Comparison of ENCODE assay signal across 15 cellular contexts in genomic region chr6:27208042-27208441, GRCh38. TPM values are rescaled to one million over a fixed set of nuclear protein-coding genes. Genes with fewer than 3 reads are reported as not detected.
DNase-seq lines count a peak whose midpoint lies in the region; ATAC-seq and TF ChIP-seq lines count a peak whose summit lies in the region.
"Had no signal": no experiment of that assay in that cellular context is flagged by ENCODE, and none has a peak within 500 bp of the region (broad histone marks: within the 10 kb centered on the region; RNA-seq: fewer than 3 reads in every experiment).

No MANE protein-coding gene starts in this region.

- H3K36me3 Mint-ChIP-seq in H9 (ENCODE audit: insufficient read depth in 1 of 3, low read depth in 3 of 3) = no peaks in the 10 kb centered on the region
- no peaks in the 10 kb centered on the region for H3K36me3 Mint-ChIP-seq in endodermal cell (ENCODE audit: low read depth)
- no peaks in the 10 kb centered on the region for H3K36me3 Mint-ChIP-seq in activated naive CD8-positive, alpha-beta T cell treated with anti-CD3 and anti-CD28 coated beads, Interleukin-2, amount 50 U/mL, for 24 hours (ENCODE audit: low read depth)
- H3K36me3 Mint-ChIP-seq: CD4-positive, alpha-beta memory T cell had no signal

- no peak for TF ChIP-seq POLR2A in prostate gland (IDR thresholded peaks at IDR 0.05)

- no peak overlapping the region for H3K4me2 ChIP-seq in H9 (ENCODE audit: insufficient read depth, insufficient read length, low read length)
- no peak overlapping the region for H3K4me2 ChIP-seq in mesendoderm (ENCODE audit: low read length)

- H2AFZ ChIP-seq in H9 (ENCODE audit: low read length) = no peak overlapping the region

- no peaks in the 10 kb centered on the region for H3K9me3 ChIP-seq in H9 (ENCODE audit: control insufficient read depth, low read depth, low read length)
- no peaks in the 10 kb centered on the region for H3K9me3 ChIP-seq in endodermal cell (ENCODE audit: control insufficient read depth, low read length)
- no peaks in the 10 kb centered on the region for H3K9me3 ChIP-seq in prostate gland

- no peak overlapping the region for H3K18ac ChIP-seq in H9 (ENCODE audit: insufficient read length, low read depth, low read length)
- H3K18ac ChIP-seq in mesendoderm (ENCODE audit: low read length) = no peak overlapping the region

- H3K27ac Mint-ChIP-seq in H9 (no peak overlapping the region), endodermal cell (no peak overlapping the region)
- no peak overlapping the region for H3K27ac Mint-ChIP-seq in activated naive CD8-positive, alpha-beta T cell treated with anti-CD3 and anti-CD28 coated beads, Interleukin-2, amount 50 U/mL, for 24 hours
- H3K27ac Mint-ChIP-seq: CD4-positive, alpha-beta memory T cell had no signal

- H3K9me3 Mint-ChIP-seq in H9 = no peaks in the 10 kb centered on the region; a peak in 1 of 5 replicates
- no peaks in the 10 kb centered on the region for H3K9me3 Mint-ChIP-seq in endodermal cell
- no peaks in the 10 kb centered on the region for H3K9me3 Mint-ChIP-seq in activated naive CD8-positive, alpha-beta T cell treated with anti-CD3 and anti-CD28 coated beads, Interleukin-2, amount 50 U/mL, for 24 hours

- no peak overlapping the region for H2BK120ac ChIP-seq in H9 (ENCODE audit: low read depth, low read length, poor library complexity, severe bottlenecking)
- H2BK120ac ChIP-seq in mesendoderm (ENCODE audit: low read depth, low read length) = no peak overlapping the region

- H3K4me1 Mint-ChIP-seq in H9 (peaks cover 17 to 18% of the 10 kb centered on the region in 2 experiments), endodermal cell (peaks cover 21% of the 10 kb centered on the region)
- H3K4me1 Mint-ChIP-seq in activated naive CD8-positive, alpha-beta T cell treated with anti-CD3 and anti-CD28 coated beads, Interleukin-2, amount 50 U/mL, for 24 hours = peaks cover 16% of the 10 kb centered on the region

- H2AK5ac ChIP-seq in H9 (ENCODE audit: insufficient read length, low read length) (no peak overlapping the region), mesendoderm (ENCODE audit: low read length) (no peak overlapping the region)

- intact Hi-C loops in prostate gland (cut with DNase I) = no loop called here

- H3K14ac ChIP-seq in H9 (ENCODE audit: insufficient read depth, low read length) = no peak overlapping the region

- no peaks in the 10 kb centered on the region for H4K20me1 ChIP-seq in H9 (ENCODE audit: control insufficient read depth, insufficient read depth, insufficient read length)

- H2BK12ac ChIP-seq in H9 (ENCODE audit: insufficient read length, low read depth, low read length) = no peak overlapping the region

- H3K9ac ChIP-seq in H9 (ENCODE audit: extremely low read depth, insufficient read length, low read length) = no peak overlapping the region
- no peak overlapping the region for H3K9ac ChIP-seq in endodermal cell (ENCODE audit: extremely low read depth, low read length, poor library complexity, severe bottlenecking)
- H3K9ac ChIP-seq in mesendoderm (ENCODE audit: low read length) = no peak overlapping the region

- H4K91ac ChIP-seq in H9 (ENCODE audit: insufficient read length, low read depth, low read length) = no peak overlapping the region

- TF ChIP-seq CTCF in H9 (conservative IDR thresholded peaks at IDR 0.05) = no peak
- TF ChIP-seq CTCF in endodermal cell (conservative IDR thresholded peaks at IDR 0.05) = peak; percentile 15
- no peak for TF ChIP-seq CTCF in prostate gland (IDR thresholded peaks at IDR 0.05)

- H3K27me3 Mint-ChIP-seq in H9 (ENCODE audit: low read depth) (peaks cover 23% of the 10 kb centered on the region), endodermal cell (ENCODE audit: insufficient read depth) (peaks cover 34% of the 10 kb centered on the region)
- H3K27me3 Mint-ChIP-seq in activated naive CD8-positive, alpha-beta T cell treated with anti-CD3 and anti-CD28 coated beads, Interleukin-2, amount 50 U/mL, for 24 hours = peaks cover 65% of the 10 kb centered on the region

- DNase-seq in H9 = peak; percentile 59
- DNase-seq in endodermal cell = peak; percentile 74
- peak; percentile 78 for DNase-seq in mesendoderm
- no peak for DNase-seq in activated naive CD8-positive, alpha-beta T cell treated with anti-CD3 and anti-CD28 coated beads, Interleukin-2, amount 50 U/mL, for 24 hours
- DNase-seq in prostate gland (ENCODE audit: low spot score) = no peak
- no peak for DNase-seq in NCI-H345 (lab: John Stamatoyannopoulos, UW)
- DNase-seq: C1 segment of cervical spinal cord; Calu3; CD4-positive, alpha-beta memory T cell; COR-L47; DMS53; DMS79 treated with DMSO at 0.1 percent for 48 hours; GF-D8; GOT3 had no signal

- no CpG with 5 or more reads among the region's 2 CpGs for WGBS in H9 (ENCODE audit: extremely low coverage, insufficient read length, low lambda C conversion rate)
- 92 to 100% methylated on average over 1 to 2 of the region's 2 CpGs for WGBS in endodermal cell (ENCODE audit: insufficient coverage in 1 of 2, insufficient read length in 1 of 2), 2 experiments
- WGBS in mesendoderm (ENCODE audit: extremely low coverage, insufficient coverage, low lambda C conversion rate) = no CpG with 5 or more reads among the region's 2 CpGs
- 77% methylated on average over 2 of the region's 2 CpGs for WGBS in prostate gland

- H4K8ac ChIP-seq in H9 (replicated peaks; ENCODE audit: insufficient read length, low read depth, low read length) (no peak overlapping the region), mesendoderm (ENCODE audit: low read depth, low read length) (no peak overlapping the region)

- H2BK5ac ChIP-seq in H9 (ENCODE audit: insufficient read length, low read length) = no peak overlapping the region
- no peak overlapping the region for H2BK5ac ChIP-seq in mesendoderm (ENCODE audit: low read length)

- H3K56ac ChIP-seq in H9 (ENCODE audit: insufficient read length, low read depth, low read length) (no peak overlapping the region), mesendoderm (ENCODE audit: low read length) (peak overlapping the region; percentile 43)

- no peak overlapping the region for H3K27ac ChIP-seq in H9 (ENCODE audit: insufficient read length, low read depth, low read length)
- H3K27ac ChIP-seq in endodermal cell (ENCODE audit: low read depth, low read length) = no peak overlapping the region
- H3K27ac ChIP-seq in mesendoderm (ENCODE audit: low read depth, low read length) = no peak overlapping the region
- H3K27ac ChIP-seq in prostate gland = no peak overlapping the region

- H2BK15ac ChIP-seq in H9 (ENCODE audit: low read depth, low read length) (no peak overlapping the region), mesendoderm (replicated peaks; ENCODE audit: low read depth) (no peak overlapping the region)

- H3K79me1 ChIP-seq in H9 (ENCODE audit: insufficient read depth, low read depth, low read length, poor library complexity, severe bottlenecking) (no peaks in the 10 kb centered on the region), mesendoderm (ENCODE audit: low read length) (no peaks in the 10 kb centered on the region)

- H2BK20ac ChIP-seq in H9 (ENCODE audit: low read depth, low read length, poor library complexity, severe bottlenecking) = no peak overlapping the region

- H3K4ac ChIP-seq in H9 (ENCODE audit: low read depth, low read length) = no peak overlapping the region
- H3K4ac ChIP-seq in mesendoderm (ENCODE audit: low read depth, low read length) = no peak overlapping the region

- no peak overlapping the region for H3K4me3 ChIP-seq in endodermal cell (ENCODE audit: low read length)
- no peak overlapping the region for H3K4me3 ChIP-seq in mesendoderm (ENCODE audit: low read length)
- no peak overlapping the region for H3K4me3 ChIP-seq in prostate gland

- no peaks in the 10 kb centered on the region for H3K36me3 ChIP-seq in endodermal cell (ENCODE audit: control insufficient read depth, insufficient read depth, low read length)
- H3K36me3 ChIP-seq in mesendoderm (ENCODE audit: control insufficient read depth, insufficient read depth, low read length) = no peaks in the 10 kb centered on the region
- H3K36me3 ChIP-seq in prostate gland = no peaks in the 10 kb centered on the region

- peaks cover 5% of the 10 kb centered on the region for H3K4me1 ChIP-seq in H9 (ENCODE audit: insufficient read depth, low read length)
- H3K4me1 ChIP-seq in endodermal cell (ENCODE audit: control insufficient read depth, insufficient read depth, low read length) = peaks cover 10% of the 10 kb centered on the region
- no peaks in the 10 kb centered on the region for H3K4me1 ChIP-seq in mesendoderm (ENCODE audit: control insufficient read depth, low read depth, low read length)
- H3K4me1 ChIP-seq in prostate gland (replicated peaks) = no peaks in the 10 kb centered on the region

- H3K79me2 ChIP-seq in H9 (ENCODE audit: insufficient read depth, low read length) (no peaks in the 10 kb centered on the region), mesendoderm (ENCODE audit: control insufficient read depth, insufficient read depth, low read length) (no peaks in the 10 kb centered on the region)

- no peak overlapping the region for H3K4me3 Mint-ChIP-seq in H9
- peak overlapping the region; percentile 53 for H3K4me3 Mint-ChIP-seq in endodermal cell
- H3K4me3 Mint-ChIP-seq in activated naive CD8-positive, alpha-beta T cell treated with anti-CD3 and anti-CD28 coated beads, Interleukin-2, amount 50 U/mL, for 24 hours = no peak overlapping the region
- H3K4me3 Mint-ChIP-seq: CD4-positive, alpha-beta memory T cell had no signal

- no peak for ATAC-seq in activated naive CD8-positive, alpha-beta T cell treated with anti-CD3 and anti-CD28 coated beads, Interleukin-2, amount 50 U/mL, for 24 hours
- ATAC-seq: HCT116 had no signal

- H3K23me2 ChIP-seq in H9 (ENCODE audit: insufficient read length, low read depth, low read length, poor library complexity, severe bottlenecking) = peaks cover 13% of the 10 kb centered on the region

- H3K23ac ChIP-seq in H9 (ENCODE audit: insufficient read length, low read depth, low read length) (no peak overlapping the region), mesendoderm (ENCODE audit: low read length) (no peak overlapping the region)

- no peak overlapping the region for H4K5ac ChIP-seq in H9 (ENCODE audit: insufficient read length, low read depth, low read length)
- H4K5ac ChIP-seq in mesendoderm (ENCODE audit: low read length) = no peak overlapping the region

- no peaks in the 10 kb centered on the region for H3K27me3 ChIP-seq in H9 (ENCODE audit: insufficient read depth, low read length)
- H3K27me3 ChIP-seq in endodermal cell (ENCODE audit: control insufficient read depth, insufficient read depth, low read length, poor library complexity, severe bottlenecking) = no peaks in the 10 kb centered on the region
- H3K27me3 ChIP-seq in mesendoderm (ENCODE audit: insufficient read depth, low read length, poor library complexity) = no peaks in the 10 kb centered on the region
- no peaks in the 10 kb centered on the region for H3K27me3 ChIP-seq in prostate gland (replicated peaks; ENCODE audit: insufficient read depth)

- H3T11ph ChIP-seq in H9 (ENCODE audit: low read length) = no peak overlapping the region

RNA-seq across cellular contexts. Expression of gene PRSS16, which starts 39.5 kb away (rescaled TPM):
- total RNA-seq in H9 (2021) (14.8 and 17.7 TPM in 2 replicates), endodermal cell (10 to 100 TPM; 12.5 to 14.1 TPM), prostate gland (10 to 100 TPM; 11.9 to 15.2 TPM)
- polyA plus RNA-seq in endodermal cell (2013, experiment 1 of 2) = 3.9 TPM
- polyA plus RNA-seq in endodermal cell (2013, experiment 2 of 2) = 3.4 TPM
- polyA plus RNA-seq in mesendoderm (2013, experiment 1 of 2) = 8.8 TPM
- polyA plus RNA-seq in mesendoderm (2013, experiment 2 of 2) = 9.5 TPM

Comparison
In these comparisons a context has a peak if more than half of its experiments do, and no peak if none do; other contexts are left out.
1. DNase-seq: peak in H9 (single experiment), endodermal cell (single experiment) and mesendoderm (single experiment); none in activated naive CD8-positive, alpha-beta T cell treated with anti-CD3 and anti-CD28 coated beads, Interleukin-2, amount 50 U/mL, for 24 hours (single experiment), prostate gland (single experiment) and NCI-H345 (single experiment).